In the genomic region with DNA sequence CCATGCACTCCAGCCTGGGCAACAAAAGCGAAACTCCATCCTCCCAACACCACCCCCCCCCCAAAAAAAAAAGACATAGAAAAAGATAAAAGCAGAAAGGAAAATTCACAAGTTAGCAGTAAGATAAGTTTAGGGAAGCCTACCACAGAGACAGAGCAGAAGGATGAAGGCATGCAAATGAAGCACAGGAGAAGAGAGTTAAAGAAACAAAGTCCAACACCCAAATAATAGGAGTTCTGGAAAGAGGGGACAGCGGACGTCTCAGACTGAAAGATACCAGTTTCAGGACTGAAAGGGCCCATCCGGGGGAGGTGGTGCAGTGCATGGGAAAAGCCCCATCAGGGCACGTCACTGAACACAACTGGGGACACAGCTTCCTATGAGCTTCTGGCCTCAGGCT, we compare ENCODE assay signal across 17 cellular contexts.
"Had no signal": no experiment of that assay in that cellular context is flagged by ENCODE, and none has a peak within 500 bp of the region (broad histone marks: within the 10 kb centered on the region; RNA-seq: fewer than 3 reads in every experiment).

No MANE protein-coding gene starts in this region.

- H3K27ac ChIP-seq: adrenal gland, esophagus muscularis mucosa, hepatocyte, neutrophil, transverse colon, vagina had no signal

- H3K27me3 ChIP-seq: adrenal gland, esophagus muscularis mucosa, hepatocyte, neutrophil, transverse colon, vagina had no signal

- H3K36me3 Mint-ChIP-seq: natural killer cell had no signal

- H3K4me1 ChIP-seq: adrenal gland, esophagus muscularis mucosa had no signal

- DNase-seq: activated CD4-positive, alpha-beta T cell treated with anti-CD3 and anti-CD28 coated beads, Interleukin-2, amount 50 U/mL, for 48 hours; activated CD4-positive, CD25-positive, alpha-beta regulatory T cell treated with anti-CD3 and anti-CD28 coated beads, Interleukin-2, amount 50 U/mL, for 72 hours; activated naive CD4-positive, alpha-beta T cell treated with Interleukin-2 at 50 U/mL for 16 hours; islet precursor cell; natural killer cell; retina; stimulated activated CD4-positive, alpha-beta T cell treated with anti-CD3 and anti-CD28 coated beads, Interleukin-15, amount 100 ng/mL, for 24 hours; stimulated activated CD4-positive, alpha-beta T cell treated with anti-CD3 and anti-CD28 coated beads, Interleukin-4, amount 100 ng/mL, for 24 hours; stimulated activated naive CD8-positive, alpha-beta T cell treated with anti-CD3 and anti-CD28 coated beads, Interleukin-15, Interleukin-2, amounts not matched to agents 100 U/mL and 50 U/mL, for 24 hours; T1000; transverse colon had no signal

- H3K9me3 Mint-ChIP-seq: natural killer cell had no signal

- H3K4me3 ChIP-seq: adrenal gland, esophagus muscularis mucosa, hepatocyte, lung, transverse colon, vagina had no signal

- ATAC-seq: natural killer cell; stimulated activated naive CD8-positive, alpha-beta T cell treated with anti-CD3 and anti-CD28 coated beads, Interleukin-15, Interleukin-2, amounts not matched to agents 100 U/mL and 50 U/mL, for 24 hours had no signal

- H3K9me3 ChIP-seq: adrenal gland, esophagus muscularis mucosa, neutrophil, transverse colon, vagina had no signal

- H3K4me3 Mint-ChIP-seq: natural killer cell had no signal
